In the genomic region with DNA sequence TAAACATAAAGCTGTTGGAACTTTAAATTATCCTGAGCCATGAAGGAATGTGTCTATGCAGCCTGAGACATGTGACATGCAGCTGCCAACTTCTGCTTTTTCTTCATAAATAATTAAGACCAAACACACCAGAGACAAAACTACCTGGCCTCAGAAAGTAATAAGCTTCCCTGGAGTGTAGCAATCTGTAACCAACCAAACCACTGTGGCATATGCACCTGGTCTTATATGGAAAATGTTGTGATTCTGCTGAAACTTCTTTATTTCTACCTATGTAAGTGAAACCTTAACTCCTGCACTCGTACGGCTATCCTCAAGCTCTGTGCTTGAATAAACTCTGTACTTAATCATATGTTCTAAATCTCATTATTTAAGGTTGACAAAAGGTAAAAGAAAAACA, we compare ENCODE assay signal across 21 cellular contexts.
"Had no signal": no experiment of that assay in that cellular context is flagged by ENCODE, and none has a peak within 500 bp of the region (broad histone marks: within the 10 kb centered on the region; RNA-seq: fewer than 3 reads in every experiment).

No MANE protein-coding gene starts in this region.

- H3K27ac ChIP-seq: RWPE1 had no signal

- ATAC-seq: T-cell had no signal

- H3K9ac ChIP-seq: SK-N-SH had no signal

- H3K4me2 ChIP-seq: SK-N-SH had no signal

- DNase-seq: Karpas-422, KBM-7, MV-4-11, NCI-H1048, NCI-H1105, NCI-H1417, NCI-H1436 treated with DMSO at 0.1 percent for 48 hours, NCI-H1694, NCI-H187 treated with DMSO at 0.1 percent for 48 hours, NCI-H2029 treated with DMSO at 0.1 percent for 48 hours, NCI-H2171 treated with DMSO at 0.1 percent for 48 hours, NCI-H345, NCI-H446 treated with DMSO at 0.1 percent for 48 hours, NCI-H510A treated with DMSO at 0.1 percent for 48 hours, NCI-H526 treated with DMSO at 0.1 percent for 48 hours, NCI-H748 treated with DMSO at 0.1 percent for 48 hours, SHP77, SK-N-SH, SW 1271, T-cell had no signal

- H3K9me3 ChIP-seq: SK-N-SH had no signal
